ENCODE assay signal across 8 cellular contexts in the genomic region with DNA sequence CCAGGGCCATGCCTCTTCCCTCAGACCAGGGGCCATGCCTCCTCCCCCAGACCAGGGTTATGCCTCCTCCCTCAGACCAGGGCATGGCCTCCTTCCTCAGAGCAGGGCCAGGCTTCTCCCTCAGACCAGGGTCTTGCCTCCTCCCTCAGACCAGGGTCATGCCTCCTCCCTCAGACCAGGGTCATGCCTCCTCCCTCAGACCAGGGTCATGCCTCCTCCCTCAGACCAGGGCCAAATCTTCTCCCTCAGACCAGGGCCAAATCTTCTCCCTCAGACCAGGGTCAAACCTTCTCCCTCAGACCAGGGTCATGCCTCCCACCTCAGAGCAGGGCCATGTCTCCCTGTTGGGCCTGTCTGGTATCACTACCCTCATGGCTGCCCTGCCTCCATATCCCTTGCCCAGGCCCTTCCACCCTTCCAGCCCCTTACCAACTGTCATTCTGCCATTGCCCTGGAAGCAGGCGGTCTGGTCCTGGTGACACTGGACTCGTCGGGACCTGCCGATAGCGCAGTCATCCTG. TPM values are rescaled to one million over a fixed set of nuclear protein-coding genes. Genes with fewer than 3 reads are reported as not detected.
A peak's percentile ranks its signal among the peaks of the same experiment; 100 is the strongest.
DNase-seq lines count a peak whose midpoint lies in the region; TF ChIP-seq lines count a peak whose summit lies in the region.

No MANE protein-coding gene starts in this region.

- no peak overlapping the region for H2AK5ac ChIP-seq in mesendoderm (ENCODE audit: low read length)

- H3K56ac ChIP-seq in mesendoderm (ENCODE audit: low read length), result peak overlapping the region; percentile 78

- peaks cover 4% of the 10 kb centered on the region for H3K27me3 ChIP-seq in mesendoderm (ENCODE audit: insufficient read depth, low read length, poor library complexity)

- no peak overlapping the region for H3K27ac Mint-ChIP-seq in activated naive CD4-positive, alpha-beta T cell treated with anti-CD3 and anti-CD28 coated beads, Interleukin-2, amount 10 ng/mL, durations not matched to agents 7 days and 5 days
- H3K27ac Mint-ChIP-seq in MCF 10A (ENCODE audit: low read depth, unreplicated experiment), result no peak overlapping the region
- no peak overlapping the region for H3K27ac Mint-ChIP-seq in type B pancreatic cell

- no peak overlapping the region for H2BK15ac ChIP-seq in mesendoderm (replicated peaks; ENCODE audit: low read depth)

- H3K4me3 ChIP-seq in mesendoderm (ENCODE audit: low read length), result no peak overlapping the region

- peak overlapping the region; percentile 62 for H3K4me2 ChIP-seq in mesendoderm (ENCODE audit: low read length)

- peaks cover 27% of the 10 kb centered on the region for H3K4me1 Mint-ChIP-seq in activated naive CD4-positive, alpha-beta T cell treated with anti-CD3 and anti-CD28 coated beads, Interleukin-2, amount 10 ng/mL, durations not matched to agents 7 days and 5 days
- H3K4me1 Mint-ChIP-seq in MCF 10A (ENCODE audit: insufficient read depth, unreplicated experiment), result peaks cover 22% of the 10 kb centered on the region
- peaks cover 5% of the 10 kb centered on the region for H3K4me1 Mint-ChIP-seq in type B pancreatic cell (ENCODE audit: unreplicated experiment)

- H2BK120ac ChIP-seq in mesendoderm (ENCODE audit: low read depth, low read length), result no peak overlapping the region

- no peaks in the 10 kb centered on the region for H3K36me3 Mint-ChIP-seq in activated naive CD4-positive, alpha-beta T cell treated with anti-CD3 and anti-CD28 coated beads, Interleukin-2, amount 10 ng/mL, durations not matched to agents 7 days and 5 days
- H3K36me3 Mint-ChIP-seq in MCF 10A (ENCODE audit: insufficient read depth, unreplicated experiment) (no peaks in the 10 kb centered on the region), type B pancreatic cell (no peaks in the 10 kb centered on the region)

- H4K8ac ChIP-seq in mesendoderm (ENCODE audit: low read depth, low read length), result no peak overlapping the region

- WGBS in mesendoderm (ENCODE audit: extremely low coverage, insufficient coverage, low lambda C conversion rate), result no CpG with 5 or more reads among the region's 5 CpGs

- POLR2A ChIA-PET in MCF 10A (lab: Yijun Ruan, JAX), result no interaction called here

- no peak for DNase-seq in activated naive CD4-positive, alpha-beta T cell treated with anti-CD3 and anti-CD28 coated beads, Interleukin-2, amount 10 ng/mL, durations not matched to agents 7 days and 5 days
- DNase-seq in activated naive CD4-positive, alpha-beta T cell treated with anti-CD3 and anti-CD28 coated beads, Interleukin-2, amount 50 U/mL, for 16 hours, result no peak
- DNase-seq in MCF 10A (ENCODE audit: unreplicated experiment) (no peak), mesendoderm (no peak), type B pancreatic cell (ENCODE audit: extremely low spot score, unreplicated experiment) (no peak), ecto neural progenitor cell (ENCODE audit: low spot score) (no peak), OCI-M1 (lab: John Stamatoyannopoulos, UW) (no peak), LoVo (ENCODE audit: low spot score) (no peak)

- H3K79me2 ChIP-seq in mesendoderm (ENCODE audit: control insufficient read depth, insufficient read depth, low read length), result no peaks in the 10 kb centered on the region

- no peak overlapping the region for H3K18ac ChIP-seq in mesendoderm (ENCODE audit: low read length)

- no peaks in the 10 kb centered on the region for H3K4me1 ChIP-seq in mesendoderm (ENCODE audit: control insufficient read depth, low read depth, low read length)

- peak overlapping the region; percentile 1 for H3K9ac ChIP-seq in mesendoderm (ENCODE audit: low read length)

- peaks cover 4% of the 10 kb centered on the region for H3K9me3 Mint-ChIP-seq in activated naive CD4-positive, alpha-beta T cell treated with anti-CD3 and anti-CD28 coated beads, Interleukin-2, amount 10 ng/mL, durations not matched to agents 7 days and 5 days
- H3K9me3 Mint-ChIP-seq in MCF 10A (ENCODE audit: unreplicated experiment) (peaks cover 7% of the 10 kb centered on the region), type B pancreatic cell (no peaks in the 10 kb centered on the region)

- H3K4ac ChIP-seq in mesendoderm (ENCODE audit: low read depth, low read length), result no peak overlapping the region

- no peaks in the 10 kb centered on the region for H3K79me1 ChIP-seq in mesendoderm (ENCODE audit: low read length)

- no peak overlapping the region for H4K5ac ChIP-seq in mesendoderm (ENCODE audit: low read length)

- H3K27me3 Mint-ChIP-seq in activated naive CD4-positive, alpha-beta T cell treated with anti-CD3 and anti-CD28 coated beads, Interleukin-2, amount 10 ng/mL, durations not matched to agents 7 days and 5 days, result peaks cover 53% of the 10 kb centered on the region
- no peaks in the 10 kb centered on the region for H3K27me3 Mint-ChIP-seq in MCF 10A (ENCODE audit: insufficient read depth, unreplicated experiment)
- H3K27me3 Mint-ChIP-seq in type B pancreatic cell, result peaks cover 71% of the 10 kb centered on the region

- H2BK5ac ChIP-seq in mesendoderm (ENCODE audit: low read length), result no peak overlapping the region

- TF ChIP-seq CTCF in MCF 10A (IDR thresholded peaks at IDR 0.05; ENCODE audit: unreplicated experiment) (no peak), type B pancreatic cell (conservative IDR thresholded peaks at IDR 0.05) (no peak)

- H3K36me3 ChIP-seq in mesendoderm (ENCODE audit: control insufficient read depth, insufficient read depth, low read length), result no peaks in the 10 kb centered on the region

- peak overlapping the region; percentile 72 for H3K4me3 Mint-ChIP-seq in activated naive CD4-positive, alpha-beta T cell treated with anti-CD3 and anti-CD28 coated beads, Interleukin-2, amount 10 ng/mL, durations not matched to agents 7 days and 5 days
- H3K4me3 Mint-ChIP-seq in MCF 10A (ENCODE audit: unreplicated experiment) (peak overlapping the region; percentile 67), type B pancreatic cell (peak overlapping the region; percentile 84)

- no TSS peak for BruUV-seq in MCF 10A (replicated peaks; lab: Mats Ljungman, UMichigan)

- H3K23ac ChIP-seq in mesendoderm (ENCODE audit: low read length), result peak overlapping the region; percentile 1

- intact Hi-C loops in MCF 10A (cut with micrococcal nuclease), result no loop called here

- CTCF ChIA-PET in activated naive CD4-positive, alpha-beta T cell treated with anti-CD3 and anti-CD28 coated beads, Interleukin-2, amount 10 ng/mL, durations not matched to agents 7 days and 5 days (lab: Charles Lee), result no interaction called here
- CTCF ChIA-PET in MCF 10A (lab: Yijun Ruan, JAX), result no interaction called here

- H3K27ac ChIP-seq in mesendoderm (ENCODE audit: low read depth, low read length), result no peak overlapping the region

RNA-seq across cellular contexts. Expression of a gene that starts 4.2 kb away (rescaled TPM):
- 0.21 and 0.47 TPM in 2 replicates for total RNA-seq in MCF 10A (2022)
- polyA plus RNA-seq in mesendoderm (2013, experiment 1 of 2), result 0.24 TPM
- polyA plus RNA-seq in mesendoderm (2013, experiment 2 of 2), result 0.15 TPM
- 0.85 and 3.9 TPM in 2 replicates for total RNA-seq in type B pancreatic cell (ENCODE audit: low replicate concordance)

RNA-seq across cellular contexts. Expression of a gene that starts 17.3 kb away (rescaled TPM):
- total RNA-seq in MCF 10A (2022) (34.2 and 45.9 TPM in 2 replicates), type B pancreatic cell (ENCODE audit: low replicate concordance) (1.6 and 7.7 TPM in 2 replicates)
- not detected for polyA plus RNA-seq in mesendoderm (2013, experiment 1 of 2)
- polyA plus RNA-seq in mesendoderm (2013, experiment 2 of 2), result 0.04 TPM

RNA-seq across cellular contexts. Expression of a gene that starts 29.0 kb away (rescaled TPM):
- 14.7 and 15.4 TPM in 2 replicates for total RNA-seq in MCF 10A (2022)
- polyA plus RNA-seq in mesendoderm (2013, experiment 1 of 2), result 3.2 TPM
- 3.0 TPM for polyA plus RNA-seq in mesendoderm (2013, experiment 2 of 2)
- 13.1 and 18.2 TPM in 2 replicates for total RNA-seq in type B pancreatic cell (ENCODE audit: low replicate concordance)

RNA-seq across cellular contexts. Expression of a gene that starts 43.3 kb away (rescaled TPM):
- total RNA-seq in MCF 10A (2022) (76.0 and 76.4 TPM in 2 replicates), type B pancreatic cell (ENCODE audit: low replicate concordance) (44.5 and 64.9 TPM in 2 replicates)
- 12.2 TPM for polyA plus RNA-seq in mesendoderm (2013, experiment 1 of 2)
- 11.9 TPM for polyA plus RNA-seq in mesendoderm (2013, experiment 2 of 2)
